Comparison of ENCODE assay signal across 15 cellular contexts in the genomic region with DNA sequence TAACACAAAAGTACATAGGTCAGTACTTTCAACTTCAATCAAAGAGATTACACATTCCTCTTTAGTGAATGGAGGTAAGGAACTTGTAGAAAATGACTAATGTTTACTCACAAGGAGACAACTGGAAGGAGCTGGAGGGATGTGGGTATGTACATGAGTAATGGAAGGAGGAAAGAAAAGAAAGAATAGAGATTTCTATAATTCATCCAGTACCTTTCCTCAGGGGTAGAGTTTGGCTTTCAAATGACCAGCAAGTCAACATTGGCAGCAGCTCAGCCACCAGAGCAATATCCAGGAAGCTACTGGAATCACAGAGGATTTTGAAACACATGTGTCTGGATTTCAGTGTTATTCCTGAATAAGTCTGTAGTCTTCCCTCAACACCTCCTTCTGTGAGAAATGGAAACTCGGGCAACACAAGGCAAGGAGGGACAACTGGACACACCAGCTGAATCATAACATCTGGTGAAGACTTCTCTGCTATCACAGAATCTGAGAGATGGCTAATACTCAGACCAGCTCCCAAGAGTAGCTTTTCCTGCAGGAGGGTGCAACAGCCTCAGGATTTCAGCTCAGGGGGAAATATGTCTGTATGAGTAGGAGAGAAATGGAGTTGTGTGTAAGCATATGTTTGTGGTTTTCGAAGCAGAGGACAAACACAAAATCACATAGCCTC.
DNase-seq lines count a peak whose midpoint lies in the region; ATAC-seq and TF ChIP-seq lines count a peak whose summit lies in the region.
"Had no signal": no experiment of that assay in that cellular context is flagged by ENCODE, and none has a peak within 500 bp of the region (broad histone marks: within the 10 kb centered on the region; RNA-seq: fewer than 3 reads in every experiment).

No MANE protein-coding gene starts in this region.

- no peak for TF ChIP-seq RAD21 in IMR-90 (IDR thresholded peaks at IDR 0.05; ENCODE audit: low read length)

- TF ChIP-seq POLR2A in IMR-90 (IDR thresholded peaks at IDR 0.05; ENCODE audit: low read depth, low read length): no peak

- H2BK5ac ChIP-seq in IMR-90 (ENCODE audit: low read depth, low read length, poor library complexity, severe bottlenecking): peak overlapping the region; percentile 15

- H3K36me3 ChIP-seq in ACC112 (ENCODE audit: insufficient read depth, low read length): no peaks in the 10 kb centered on the region
- H3K36me3 ChIP-seq in IMR-90 (ENCODE audit: control insufficient read depth, insufficient read depth, low read length): no peaks in the 10 kb centered on the region
- H3K36me3 ChIP-seq in kidney epithelial cell (ENCODE audit: control insufficient read depth, insufficient read depth, low read length): no peaks in the 10 kb centered on the region

- CTCF ChIA-PET in IMR-90 (lab: Yijun Ruan, JAX): interaction anchor here (0.6 to 0.8 kb wide), 3 partner anchors 17 to 1308 kb away, joined by 3 to 7 read pairs (median 4); no protein-coding TSS in a partner anchor
- CTCF ChIA-PET in activated CD4-positive, alpha-beta memory T cell treated with anti-CD3 and anti-CD28 coated beads, Interleukin-2, amount 10 ng/mL, durations not matched to agents 7 days and 5 days (lab: Charles Lee): no interaction called here
- CTCF ChIA-PET in CD4-positive, alpha-beta T cell (lab: Charles Lee): no interaction called here

- H2AK9ac ChIP-seq in IMR-90 (replicated peaks; ENCODE audit: low read depth, low read length, poor library complexity): peak overlapping the region; percentile 1

- H4K20me1 ChIP-seq in IMR-90 (ENCODE audit: insufficient read depth, low read length): 0 out of 2 replicates have a peak, but pooled peaks cover 3% of the 10 kb centered on the region

- peak overlapping the region; percentile 2 to 59; a peak in 1 of 4 replicates for H4K8ac ChIP-seq in IMR-90 (ENCODE audit: low read depth in 2 of 2, low read length in 2 of 2)

- peak overlapping the region; percentile 6; the same call in 1 of the 2 replicates for H3K23ac ChIP-seq in IMR-90 (ENCODE audit: low read depth, low read length)

- H3K4me1 Mint-ChIP-seq in activated CD4-positive, alpha-beta memory T cell treated with anti-CD3 and anti-CD28 coated beads, Interleukin-2, amount 10 ng/mL, durations not matched to agents 7 days and 5 days: no peaks in the 10 kb centered on the region
- H3K4me1 Mint-ChIP-seq in CD4-positive, alpha-beta T cell (ENCODE audit: low read depth): no peaks in the 10 kb centered on the region

- no peak overlapping the region; the same call in 1 of the 2 replicates for H3K4me2 ChIP-seq in IMR-90 (ENCODE audit: low read depth, low read length)

- no peak overlapping the region for H3K27ac Mint-ChIP-seq in activated CD4-positive, alpha-beta memory T cell treated with anti-CD3 and anti-CD28 coated beads, Interleukin-2, amount 10 ng/mL, durations not matched to agents 7 days and 5 days
- H3K27ac Mint-ChIP-seq in CD4-positive, alpha-beta T cell: no peak overlapping the region
- H3K27ac Mint-ChIP-seq: activated CD4-positive, alpha-beta memory T cell treated with anti-CD3 and anti-CD28 coated beads for 36 hours; activated naive CD8-positive, alpha-beta T cell; effector memory CD8-positive, alpha-beta T cell had no signal

- H2AK5ac ChIP-seq in IMR-90 (ENCODE audit: low read depth, low read length): no peak overlapping the region

- H3K36me3 Mint-ChIP-seq in activated CD4-positive, alpha-beta memory T cell treated with anti-CD3 and anti-CD28 coated beads, Interleukin-2, amount 10 ng/mL, durations not matched to agents 7 days and 5 days (ENCODE audit: low read depth): no peaks in the 10 kb centered on the region
- no peaks in the 10 kb centered on the region for H3K36me3 Mint-ChIP-seq in CD4-positive, alpha-beta T cell (ENCODE audit: low read depth)
- H3K36me3 Mint-ChIP-seq: activated CD4-positive, alpha-beta memory T cell treated with anti-CD3 and anti-CD28 coated beads for 36 hours; activated naive CD8-positive, alpha-beta T cell had no signal

- no peak overlapping the region for H3K9ac ChIP-seq in IMR-90 (ENCODE audit: low read depth, low read length)

- H3K9me3 ChIP-seq in IMR-90 (ENCODE audit: control insufficient read depth, insufficient read depth, low read length): no peaks in the 10 kb centered on the region
- no peaks in the 10 kb centered on the region for H3K9me3 ChIP-seq in CD4-positive, alpha-beta T cell (ENCODE audit: control insufficient read depth, low read length)

- peak overlapping the region; percentile 39; the same call in 1 of the 2 replicates for H3K14ac ChIP-seq in IMR-90 (replicated peaks; ENCODE audit: low read depth, low read length)

- in situ Hi-C loops in IMR-90 (cut with MboI; ENCODE audit: low sequenced_read_pairs): no loop called here

- peaks cover 5% of the 10 kb centered on the region; the same call in 1 of the 2 replicates for H3K9me1 ChIP-seq in IMR-90 (ENCODE audit: insufficient read depth, low read length)

- peak overlapping the region; percentile 13; the same call in 1 of the 2 replicates for H3K4me3 ChIP-seq in ACC112 (ENCODE audit: low read depth, low read length)
- no peak overlapping the region for H3K4me3 ChIP-seq in IMR-90 (ENCODE audit: insufficient read depth, low read depth, low read length)
- no peak overlapping the region for H3K4me3 ChIP-seq in cardiac fibroblast (replicated peaks in 1 of 2; ENCODE audit: low read depth in 2 of 2, low read length in 2 of 2)
- H3K4me3 ChIP-seq in kidney epithelial cell (ENCODE audit: low read depth, low read length): no peak overlapping the region

- peak; percentile 44 for ATAC-seq in IMR-90 (ENCODE audit: low read depth)
- no peak for ATAC-seq in GM18498 (IDR thresholded peaks at IDR 0.05; ENCODE audit: unreplicated experiment)
- no peak for ATAC-seq in CD4-positive, alpha-beta T cell (ENCODE audit: poor library complexity)
- ATAC-seq: effector memory CD8-positive, alpha-beta T cell had no signal

- dilution Hi-C loops in IMR-90 (cut with HindIII; ENCODE audit: low sequenced_read_pairs, unreplicated experiment): no loop called here

- intact Hi-C loops in IMR-90 (cut with micrococcal nuclease): no loop called here
- intact Hi-C loops in CD4-positive, alpha-beta T cell (cut with DNase I, micrococcal nuclease): no loop called here

- POLR2A ChIA-PET in IMR-90 (lab: Charles Lee; ENCODE audit: unreplicated experiment): no interaction called here
- POLR2A ChIA-PET in activated CD4-positive, alpha-beta memory T cell treated with anti-CD3 and anti-CD28 coated beads, Interleukin-2, amount 10 ng/mL, durations not matched to agents 7 days and 5 days (lab: Charles Lee): no interaction called here
- POLR2A ChIA-PET in CD4-positive, alpha-beta T cell (lab: Charles Lee): no interaction called here

- H4K91ac ChIP-seq in IMR-90 (ENCODE audit: insufficient read depth, low read depth, low read length): no peak overlapping the region

- H3K27me3 ChIP-seq in ACC112 (ENCODE audit: insufficient read depth, low read length) (no peaks in the 10 kb centered on the region), IMR-90 (ENCODE audit: control insufficient read depth, insufficient read depth, low read length) (no peaks in the 10 kb centered on the region), kidney epithelial cell (ENCODE audit: control insufficient read depth, insufficient read depth, low read length) (no peaks in the 10 kb centered on the region)
- no peaks in the 10 kb centered on the region for H3K27me3 ChIP-seq in CD4-positive, alpha-beta T cell (ENCODE audit: control insufficient read depth, insufficient read depth, low read length)

- no peak overlapping the region for H4K5ac ChIP-seq in IMR-90 (ENCODE audit: low read depth, low read length)

- peak overlapping the region; percentile 68 for H3K27ac ChIP-seq in ACC112 (ENCODE audit: low read depth, low read length)
- no peak overlapping the region; the same call in 1 of the 2 replicates for H3K27ac ChIP-seq in IMR-90 (ENCODE audit: insufficient read depth, low read length)
- no peak overlapping the region for H3K27ac ChIP-seq in CD4-positive, alpha-beta T cell (ENCODE audit: low read depth, low read length)

- H2AFZ ChIP-seq in ACC112 (ENCODE audit: low read length, unreplicated experiment) (no peak overlapping the region), IMR-90 (replicated peaks; ENCODE audit: low read length, poor library complexity) (peak overlapping the region; percentile 6)

- H3K18ac ChIP-seq in IMR-90 (ENCODE audit: low read depth, low read length): peak overlapping the region; percentile 53; the same call in 1 of the 2 replicates

- H3K79me2 ChIP-seq in ACC112 (ENCODE audit: control insufficient read depth, insufficient read depth, low read length, unreplicated experiment): no peaks in the 10 kb centered on the region

- peak; percentile 73 for DNase-seq in IMR-90
- DNase-seq in cardiac fibroblast (ENCODE audit: low read depth in 2 of 2): peak; percentile 49 to 90
- DNase-seq in kidney epithelial cell (ENCODE audit: low read depth): peak; percentile 73
- DNase-seq in HUDEP-2 (lab: John Stamatoyannopoulos, UW; ENCODE audit: unreplicated experiment in 76 of 76): no peak
- DNase-seq in activated CD4-positive, alpha-beta memory T cell treated with anti-CD3 and anti-CD28 coated beads, Interleukin-2, amount 10 ng/mL, durations not matched to agents 7 days and 5 days: no peak
- no peak for DNase-seq in CD4-positive, alpha-beta T cell
- DNase-seq: activated CD4-positive, alpha-beta memory T cell treated with anti-CD3 and anti-CD28 coated beads for 36 hours; AML-193; effector memory CD8-positive, alpha-beta T cell; NCI-H2081 treated with DMSO at 0.1 percent for 48 hours; NK-92 treated with Interleukin-12 subunit alpha and Interleukin-12 subunit beta, amount 100 ng/mL, for 24 hours; T-helper 1 cell had no signal

- no CpG with 5 or more reads among the region's 2 CpGs for whole genome bisulfite sequencing in IMR-90 (ENCODE audit: extremely low coverage in 2 of 2, insufficient read length in 1 of 2), 2 experiments

- TF ChIP-seq CTCF in IMR-90 (conservative IDR thresholded peaks at IDR 0.05; ENCODE audit: low read depth, low read length) (no peak), cardiac fibroblast (IDR thresholded peaks at IDR 0.05; ENCODE audit: low read depth, low read length) (no peak), kidney epithelial cell (IDR thresholded peaks at IDR 0.05; ENCODE audit: insufficient read depth, low read length, poor library complexity, severe bottlenecking) (no peak)
- no peak for TF ChIP-seq CTCF in CD4-positive, alpha-beta T cell (IDR thresholded peaks at IDR 0.05)

- no peak overlapping the region for H3K4me3 Mint-ChIP-seq in activated CD4-positive, alpha-beta memory T cell treated with anti-CD3 and anti-CD28 coated beads, Interleukin-2, amount 10 ng/mL, durations not matched to agents 7 days and 5 days
- H3K4me3 Mint-ChIP-seq in CD4-positive, alpha-beta T cell: no peak overlapping the region
- H3K4me3 Mint-ChIP-seq: activated CD4-positive, alpha-beta memory T cell treated with anti-CD3 and anti-CD28 coated beads for 36 hours; activated naive CD8-positive, alpha-beta T cell; effector memory CD8-positive, alpha-beta T cell had no signal

- H3K4ac ChIP-seq in IMR-90 (ENCODE audit: low read depth, low read length): peak overlapping the region; percentile 62

- no peak overlapping the region; the same call in 1 of the 2 replicates for H3K56ac ChIP-seq in IMR-90 (ENCODE audit: extremely low read depth, insufficient read depth, low read length)

- peaks cover 30% of the 10 kb centered on the region for H3K4me1 ChIP-seq in ACC112 (ENCODE audit: control insufficient read depth, insufficient read depth, low read length, unreplicated experiment)
- H3K4me1 ChIP-seq in IMR-90 (ENCODE audit: control insufficient read depth, insufficient read depth, low read length): peaks cover 4% of the 10 kb centered on the region; the same call in 1 of the 2 replicates

- no peaks in the 10 kb centered on the region for H3K79me1 ChIP-seq in IMR-90 (ENCODE audit: low read depth in 1 of 2, low read length in 2 of 2)

- no peaks in the 10 kb centered on the region for H3K27me3 Mint-ChIP-seq in activated CD4-positive, alpha-beta memory T cell treated with anti-CD3 and anti-CD28 coated beads, Interleukin-2, amount 10 ng/mL, durations not matched to agents 7 days and 5 days
- peaks cover 7% of the 10 kb centered on the region for H3K27me3 Mint-ChIP-seq in CD4-positive, alpha-beta T cell
- H3K27me3 Mint-ChIP-seq: activated CD4-positive, alpha-beta memory T cell treated with anti-CD3 and anti-CD28 coated beads for 36 hours had no signal

- H2BK15ac ChIP-seq in IMR-90 (ENCODE audit: low read depth, low read length): peak overlapping the region; percentile 51; the same call in 1 of the 3 replicates

- peak overlapping the region; percentile 2; the same call in 1 of the 2 replicates for H2BK120ac ChIP-seq in IMR-90 (ENCODE audit: low read depth, low read length)

- no peak overlapping the region; the same call in 1 of the 2 replicates for H2BK20ac ChIP-seq in IMR-90 (ENCODE audit: low read depth, low read length)

- no TSS peak for BruUV-seq in IMR-90 (replicated peaks; lab: Mats Ljungman, UMichigan)

- H3K9me3 Mint-ChIP-seq in activated CD4-positive, alpha-beta memory T cell treated with anti-CD3 and anti-CD28 coated beads, Interleukin-2, amount 10 ng/mL, durations not matched to agents 7 days and 5 days: no peaks in the 10 kb centered on the region
- no peaks in the 10 kb centered on the region for H3K9me3 Mint-ChIP-seq in CD4-positive, alpha-beta T cell
- H3K9me3 Mint-ChIP-seq: activated CD4-positive, alpha-beta memory T cell treated with anti-CD3 and anti-CD28 coated beads for 36 hours; effector memory CD8-positive, alpha-beta T cell had no signal

Comparison
In these comparisons a context has a peak if more than half of its experiments do, and no peak if none do; other contexts are left out.
1. DNase-seq: peak in IMR-90 (single experiment), cardiac fibroblast (2 of 2) and kidney epithelial cell (single experiment); none in HUDEP-2 (0 of 76), activated CD4-positive, alpha-beta memory T cell treated with anti-CD3 and anti-CD28 coated beads, Interleukin-2, amount 10 ng/mL, durations not matched to agents 7 days and 5 days (single experiment) and CD4-positive, alpha-beta T cell (0 of 10).